In genomic region chr4:110193822-110194761, GRCh38 we compare ENCODE assay signal across 7 cellular contexts. TPM values are rescaled to one million over a fixed set of nuclear protein-coding genes. Genes with fewer than 3 reads are reported as not detected.
DNase-seq lines count a peak whose midpoint lies in the region; ATAC-seq and TF ChIP-seq lines count a peak whose summit lies in the region.

No MANE protein-coding gene starts in this region.

- peak overlapping the region; percentile 51 for H3K4me3 Mint-ChIP-seq in activated B cell treated with CpG ODN at 0.5 μM for 24 hours

- CTCF ChIA-PET in activated B cell treated with CpG ODN at 0.5 μM for 24 hours (lab: Charles Lee), result no interaction called here

- H3K36me3 ChIP-seq in kidney epithelial cell (ENCODE audit: control insufficient read depth, insufficient read depth, low read length), result no peaks in the 10 kb centered on the region

- H3K36me3 Mint-ChIP-seq in activated B cell treated with CpG ODN at 0.5 μM for 24 hours (ENCODE audit: low read depth), result peaks cover 13% of the 10 kb centered on the region

- no peaks in the 10 kb centered on the region for H3K27me3 Mint-ChIP-seq in activated B cell treated with CpG ODN at 0.5 μM for 24 hours

- H3K9me3 Mint-ChIP-seq in activated B cell treated with CpG ODN at 0.5 μM for 24 hours, result no peaks in the 10 kb centered on the region

- peaks cover 24% of the 10 kb centered on the region for H3K4me1 Mint-ChIP-seq in activated B cell treated with CpG ODN at 0.5 μM for 24 hours

- H3K27ac Mint-ChIP-seq in activated B cell treated with CpG ODN at 0.5 μM for 24 hours, result peak overlapping the region; percentile 62

- no peak overlapping the region for H3K4me3 ChIP-seq in kidney epithelial cell (ENCODE audit: low read depth, low read length)

- TF ChIP-seq CTCF in activated B cell treated with CpG ODN at 0.5 μM for 24 hours (IDR thresholded peaks at IDR 0.05) (no peak), kidney epithelial cell (IDR thresholded peaks at IDR 0.05; ENCODE audit: insufficient read depth, low read length, poor library complexity, severe bottlenecking) (no peak)

- no peaks in the 10 kb centered on the region for H3K27me3 ChIP-seq in kidney epithelial cell (ENCODE audit: control insufficient read depth, insufficient read depth, low read length)

- ATAC-seq in GM18520 (IDR thresholded peaks at IDR 0.05; ENCODE audit: unreplicated experiment) (peak; percentile 87), HG02884 (IDR thresholded peaks at IDR 0.05; ENCODE audit: unreplicated experiment) (peak; percentile 76), activated B cell treated with CpG ODN at 0.5 μM for 24 hours (ENCODE audit: low read depth) (peak; percentile 79)

- intact Hi-C loops in activated B cell treated with CpG ODN at 0.5 μM for 24 hours (cut with micrococcal nuclease), result loop anchor here (10.0 kb wide), 1 partner anchor 629 kb away; the partner anchor contains the start of gene MCUB

- POLR2A ChIA-PET in activated B cell treated with CpG ODN at 0.5 μM for 24 hours (lab: Charles Lee), result no interaction called here

- H3K27ac ChIP-seq in caudate nucleus (ENCODE audit: low read depth, low read length), result no peak overlapping the region

- peak; percentile 71 for DNase-seq in NCI-H1694 treated with DMSO at 0.1 percent for 48 hours (lab: John Stamatoyannopoulos, UW)
- peak; percentile 31 for DNase-seq in activated B cell treated with CpG ODN at 0.5 μM for 24 hours
- DNase-seq in caudate nucleus (lab: John Stamatoyannopoulos, UW), result peak; percentile 6 to 97 (median 82)
- DNase-seq in kidney epithelial cell (ENCODE audit: low read depth), result peak; percentile 97
- peak; percentile 67 for DNase-seq in stimulated activated CD4-positive, alpha-beta T cell treated with anti-CD3 and anti-CD28 coated beads, Interleukin-2, amount 100 ng/mL, for 4 hours (ENCODE audit: low read depth)

RNA-seq across cellular contexts. Expression of gene ELOVL6, which starts 4.3 kb away (rescaled TPM):
- total RNA-seq in activated B cell treated with CpG ODN at 0.5 μM for 24 hours, result 1.3 and 2.1 TPM in 2 replicates
- 21.6 and 22.9 TPM in 2 replicates for total RNA-seq in kidney epithelial cell

Comparison
In these comparisons a context has a peak if more than half of its experiments do, and no peak if none do; other contexts are left out.
1. DNase-seq: peak in every context shown above with its lines; median percentile 97 in kidney epithelial cell; 82 in caudate nucleus; 71 in NCI-H1694 treated with DMSO at 0.1 percent for 48 hours; 67 in stimulated activated CD4-positive, alpha-beta T cell treated with anti-CD3 and anti-CD28 coated beads, Interleukin-2, amount 100 ng/mL, for 4 hours; 31 in activated B cell treated with CpG ODN at 0.5 μM for 24 hours.